8 cellular contexts compared by ENCODE assay signal in genomic region chr17:68195667-68196393, GRCh38. TPM values are rescaled to one million over a fixed set of nuclear protein-coding genes. Genes with fewer than 3 reads are reported as not detected.
DNase-seq lines count a peak whose midpoint lies in the region; ATAC-seq and TF ChIP-seq lines count a peak whose summit lies in the region.

No MANE protein-coding gene starts in this region.

- no peak overlapping the region for H3K27ac ChIP-seq in CD8-positive, alpha-beta memory T cell (ENCODE audit: low read depth, low read length)

- peaks cover 0 to 4% of the 10 kb centered on the region in 2 donors for H3K27me3 Mint-ChIP-seq in CD8-positive, alpha-beta memory T cell
- H3K27me3 Mint-ChIP-seq in brain: peaks cover 92% of the 10 kb centered on the region
- H3K27me3 Mint-ChIP-seq in mesothelial cell of epicardium (ENCODE audit: low read depth): peaks cover 86% of the 10 kb centered on the region

- no peaks in the 10 kb centered on the region for H3K9me3 Mint-ChIP-seq in CD8-positive, alpha-beta memory T cell
- H3K9me3 Mint-ChIP-seq in brain (peaks cover 0 to 2% (median 0%) of the 10 kb centered on the region in 5 experiments), mesothelial cell of epicardium (no peaks in the 10 kb centered on the region)

- H3K27me3 ChIP-seq in CD8-positive, alpha-beta memory T cell (ENCODE audit: insufficient read depth, low read length, poor library complexity, severe bottlenecking): peaks cover 6% of the 10 kb centered on the region

- no peaks in the 10 kb centered on the region for H3K9me3 ChIP-seq in CD8-positive, alpha-beta memory T cell (ENCODE audit: low read length)

- H3K4me1 ChIP-seq in CD8-positive, alpha-beta memory T cell (ENCODE audit: insufficient read depth, low read length): peaks cover 26% of the 10 kb centered on the region

- POLR2A ChIA-PET in CD8-positive, alpha-beta memory T cell (lab: Charles Lee): interaction anchor here (0.6 to 7.0 kb wide), 4 partner anchors 10 to 186 kb away, joined by 3 to 171 read pairs (median 4); no protein-coding TSS in a partner anchor

- no peak for ATAC-seq in GM18502 (IDR thresholded peaks at IDR 0.05; ENCODE audit: poor library complexity, unreplicated experiment)
- ATAC-seq in HG03280 (IDR thresholded peaks at IDR 0.05; ENCODE audit: unreplicated experiment): no peak

- H3K4me3 ChIP-seq in CD8-positive, alpha-beta memory T cell (ENCODE audit: low read length): peak overlapping the region; percentile 37

- H3K4me1 Mint-ChIP-seq in CD8-positive, alpha-beta memory T cell: peaks cover 28 to 56% (median 34%) of the 10 kb centered on the region in 3 donors
- H3K4me1 Mint-ChIP-seq in brain (peaks cover 22% of the 10 kb centered on the region), mesothelial cell of epicardium (peaks cover 16% of the 10 kb centered on the region)

- no peaks in the 10 kb centered on the region for H3K36me3 ChIP-seq in CD8-positive, alpha-beta memory T cell (ENCODE audit: insufficient read depth, low read length)

- peaks cover 0 to 5% (median 0%) of the 10 kb centered on the region in 3 donors for H3K36me3 Mint-ChIP-seq in CD8-positive, alpha-beta memory T cell
- no peaks in the 10 kb centered on the region for H3K36me3 Mint-ChIP-seq in brain
- no peaks in the 10 kb centered on the region for H3K36me3 Mint-ChIP-seq in mesothelial cell of epicardium

- CTCF ChIA-PET in CD8-positive, alpha-beta memory T cell (lab: Charles Lee): interaction anchor here (1.1 to 7.8 kb wide), 5 partner anchors 9 to 203 kb away, joined by 3 to 183 read pairs (median 4); no protein-coding TSS in a partner anchor

- DNase-seq in CD8-positive, alpha-beta memory T cell: peak in 1 of 5 donors; percentile 55
- DNase-seq in NCI-H146 (lab: John Stamatoyannopoulos, UW) (peak; percentile 59), mesothelial cell of epicardium (ENCODE audit: low spot score in 2 of 2, unreplicated experiment in 2 of 2) (peak in 1 of 2 experiments; percentile 57), HT-29 (ENCODE audit: low spot score) (no peak), dermis blood vessel endothelial cell (no peak)

- TF ChIP-seq CTCF in brain (conservative IDR thresholded peaks at IDR 0.05) (no peak), mesothelial cell of epicardium (IDR thresholded peaks at IDR 0.05; ENCODE audit: unreplicated experiment) (no peak)

- H3K4me3 Mint-ChIP-seq in CD8-positive, alpha-beta memory T cell: peak overlapping the region; percentile 60 to 91 (median 78)
- H3K4me3 Mint-ChIP-seq in brain (peak overlapping the region; percentile 49 to 76 (median 69)), mesothelial cell of epicardium (peak overlapping the region; percentile 62)

- H3K27ac Mint-ChIP-seq in CD8-positive, alpha-beta memory T cell: peak overlapping the region in 5 of 8 donors; percentile 39 to 92 (median 66)
- H3K27ac Mint-ChIP-seq in brain (no peak overlapping the region), mesothelial cell of epicardium (no peak overlapping the region)

RNA-seq across cellular contexts. Expression of gene AMZ2, which starts 52.0 kb away (rescaled TPM):
- total RNA-seq in CD8-positive, alpha-beta memory T cell: 100 to 1,000 TPM; 113 to 118 TPM
- polyA plus RNA-seq in CD8-positive, alpha-beta memory T cell: 141 TPM
- polyA plus RNA-seq in brain (ENCODE audit: insufficient read depth, low read depth, low replicate concordance): 142 TPM
- total RNA-seq in mesothelial cell of epicardium (63.2 to 85.1 TPM (median 65.4 TPM) in 3 replicates), dermis blood vessel endothelial cell (41.8 and 43.9 TPM in 2 replicates)
- 12.4 and 20.0 TPM in 2 replicates for total RNA-seq in HT-29 (2014; rRNA removed; shearing (Covaris generic))

Comparison
In these comparisons a context has a peak if more than half of its experiments do, and no peak if none do; other contexts are left out.
1. H3K27ac Mint-ChIP-seq: peak in CD8-positive, alpha-beta memory T cell (5 of 8); none in brain (0 of 5) and mesothelial cell of epicardium (single experiment).
2. Peak in every context shown above with its lines, with median percentiles within 50 percentile points of each other: H3K4me3 Mint-ChIP-seq.